8 cellular contexts compared by ENCODE assay signal in genomic region chr16:28821874-28822519, GRCh38. TPM values are rescaled to one million over a fixed set of nuclear protein-coding genes. Genes with fewer than 3 reads are reported as not detected.
A peak's percentile ranks its signal among the peaks of the same experiment; 100 is the strongest.
DNase-seq lines count a peak whose midpoint lies in the region; ATAC-seq and TF ChIP-seq lines count a peak whose summit lies in the region.

No MANE protein-coding gene starts in this region.

- TF ChIP-seq CTCF in SK-N-SH (IDR thresholded peaks at IDR 0.05): no peak
- no peak for TF ChIP-seq CTCF in activated CD8-positive, alpha-beta T cell treated with anti-CD3 and anti-CD28 coated beads for 36 hours (IDR thresholded peaks at IDR 0.05)

- no peak for TF ChIP-seq EP300 in SK-N-SH (IDR thresholded peaks at IDR 0.05; ENCODE audit: borderline replicate concordance in 1 of 2, low read depth in 1 of 2, low read length in 1 of 2)

- peaks cover 26% of the 10 kb centered on the region for H4K20me1 ChIP-seq in SK-N-SH (ENCODE audit: insufficient read depth)

- H3K27me3 ChIP-seq in SK-N-SH (ENCODE audit: insufficient read depth): no peaks in the 10 kb centered on the region
- no peaks in the 10 kb centered on the region for H3K27me3 ChIP-seq in iPS-18a (ENCODE audit: control insufficient read depth, insufficient read depth, low read length)
- no peaks in the 10 kb centered on the region for H3K27me3 ChIP-seq in stomach smooth muscle (ENCODE audit: control insufficient read depth in 1 of 2, insufficient read depth in 2 of 2, low read length in 2 of 2)

- DNase-seq in SK-N-SH (no peak), NCI-H128 (lab: John Stamatoyannopoulos, UW; ENCODE audit: unreplicated experiment) (no peak)
- DNase-seq in activated CD8-positive, alpha-beta T cell treated with anti-CD3 and anti-CD28 coated beads for 36 hours: no peak
- no peak for DNase-seq in central memory CD4-positive, alpha-beta T cell

- ATAC-seq in SK-N-SH treated with all-trans-retinoic acid at 6 μM for 48 hours (no peak), HG03097 (IDR thresholded peaks at IDR 0.05; ENCODE audit: low FRiP score, unreplicated experiment) (no peak)
- no peak for ATAC-seq in activated CD8-positive, alpha-beta T cell treated with anti-CD3 and anti-CD28 coated beads for 36 hours

- peak overlapping the region; percentile 80 for H3K4me3 Mint-ChIP-seq in activated CD8-positive, alpha-beta T cell treated with anti-CD3 and anti-CD28 coated beads for 36 hours

- H3K27me3 Mint-ChIP-seq in activated CD8-positive, alpha-beta T cell treated with anti-CD3 and anti-CD28 coated beads for 36 hours: no peaks in the 10 kb centered on the region

- H3K4me1 Mint-ChIP-seq in activated CD8-positive, alpha-beta T cell treated with anti-CD3 and anti-CD28 coated beads for 36 hours (ENCODE audit: low read depth): peaks cover 42% of the 10 kb centered on the region

- H3K4me2 ChIP-seq in SK-N-SH: peak overlapping the region; percentile 85

- H3K27ac ChIP-seq in SK-N-SH (ENCODE audit: low read depth in 2 of 2, low read length in 1 of 2) (peak overlapping the region; percentile 91 to 95; a peak in 3 of 4 replicates), iPS-18a (ENCODE audit: low read length) (peak overlapping the region; percentile 70), stomach smooth muscle (ENCODE audit: low read length) (peak overlapping the region; percentile 33)

- TF ChIP-seq RAD21 in SK-N-SH (IDR thresholded peaks at IDR 0.05; ENCODE audit: low read length): no peak

- CTCF ChIA-PET in SK-N-SH (lab: Yijun Ruan, JAX): interaction anchor here (1.1 to 2.7 kb wide), 4 partner anchors 9 to 152 kb away, joined by 3 to 12 read pairs (median 4); partner anchors contain the start of gene SH2B1
- CTCF ChIA-PET in activated CD8-positive, alpha-beta T cell treated with anti-CD3 and anti-CD28 coated beads for 36 hours (lab: Charles Lee): interaction anchor here (0.9 to 1.8 kb wide), 3 partner anchors 11 to 41 kb away, joined by 3 to 4 read pairs (median 4); partner anchors contain the start of gene TUFM

- peak overlapping the region; percentile 83 for H2AFZ ChIP-seq in SK-N-SH (ENCODE audit: low read depth)

- no peaks in the 10 kb centered on the region for H3K9me2 ChIP-seq in SK-N-SH

- H3K9me3 ChIP-seq in SK-N-SH (no peaks in the 10 kb centered on the region), iPS-18a (ENCODE audit: control insufficient read depth, low read depth, low read length) (no peaks in the 10 kb centered on the region), stomach smooth muscle (ENCODE audit: control insufficient read depth in 2 of 2, low read length in 2 of 2) (no peaks in the 10 kb centered on the region)

- H3K79me2 ChIP-seq in SK-N-SH (ENCODE audit: insufficient read depth): peaks cover 57% of the 10 kb centered on the region

- POLR2A ChIA-PET in SK-N-SH (lab: Yijun Ruan, JAX): interaction anchor here (0.7 to 3.8 kb wide), 9 partner anchors 10 to 1077 kb away, joined by 3 to 25 read pairs (median 4); partner anchors contain the start of genes NFATC2IP, SBK1, SEZ6L2 and SH2B1
- POLR2A ChIA-PET in activated CD8-positive, alpha-beta T cell treated with anti-CD3 and anti-CD28 coated beads for 36 hours (lab: Charles Lee): interaction anchor here (0.6 to 20.4 kb wide), 21 partner anchors 9 to 527 kb away, joined by 3 to 485 read pairs (median 4); partner anchors contain the start of genes ATP2A1, NFATC2IP, RABEP2 and SGF29

- H3F3A ChIP-seq in SK-N-SH (replicated peaks; ENCODE audit: insufficient read depth): peaks cover 5% of the 10 kb centered on the region

- peak overlapping the region; percentile 81 to 90 for H3K4me3 ChIP-seq in SK-N-SH (ENCODE audit: low read depth in 2 of 2, low read length in 1 of 2)
- H3K4me3 ChIP-seq in iPS-18a (ENCODE audit: low read length): peak overlapping the region; percentile 99
- peak overlapping the region; percentile 95 to 96 for H3K4me3 ChIP-seq in stomach smooth muscle (ENCODE audit: low read length in 2 of 2)

- H3K9ac ChIP-seq in SK-N-SH: peak overlapping the region; percentile 99
- peak overlapping the region; percentile 99 for H3K9ac ChIP-seq in iPS-18a (ENCODE audit: low read length)
- H3K9ac ChIP-seq in stomach smooth muscle (ENCODE audit: low read length in 2 of 2): peak overlapping the region; percentile 74 to 87

- intact Hi-C loops in activated CD8-positive, alpha-beta T cell treated with anti-CD3 and anti-CD28 coated beads for 36 hours (cut with micrococcal nuclease): loop anchor here (5.0 kb wide), 1 partner anchor 330 kb away; the partner anchor contains the start of genes APOBR and CLN3

- peak overlapping the region; percentile 88 for H3K27ac Mint-ChIP-seq in activated CD8-positive, alpha-beta T cell treated with anti-CD3 and anti-CD28 coated beads for 36 hours

- peaks cover 19 to 29% of the 10 kb centered on the region in 2 experiments for H3K36me3 ChIP-seq in SK-N-SH (replicated peaks in 1 of 2; ENCODE audit: control insufficient read depth in 1 of 2, insufficient read depth in 2 of 2, low read length in 1 of 2)
- H3K36me3 ChIP-seq in iPS-18a (ENCODE audit: control insufficient read depth, low read depth, low read length): peaks cover 24% of the 10 kb centered on the region
- peaks cover 8 to 10% of the 10 kb centered on the region in 2 donors for H3K36me3 ChIP-seq in stomach smooth muscle (ENCODE audit: control insufficient read depth in 2 of 2, insufficient read depth in 2 of 2, low read length in 2 of 2)

- WGBS in SK-N-SH (ENCODE audit: low lambda C conversion rate): 27% methylated on average over 13 of the region's 13 CpGs

- H3K36me3 Mint-ChIP-seq in activated CD8-positive, alpha-beta T cell treated with anti-CD3 and anti-CD28 coated beads for 36 hours (ENCODE audit: low read depth): peaks cover 54% of the 10 kb centered on the region

- H3K4me1 ChIP-seq in SK-N-SH (ENCODE audit: control insufficient read depth in 1 of 2, insufficient read depth in 2 of 2, low read depth in 1 of 2, low read length in 1 of 2): peaks cover 9 to 13% of the 10 kb centered on the region in 2 experiments; a peak in 3 of 4 replicates
- H3K4me1 ChIP-seq in iPS-18a (ENCODE audit: control insufficient read depth, low read depth, low read length): peaks cover 6% of the 10 kb centered on the region
- peaks cover 26% of the 10 kb centered on the region for H3K4me1 ChIP-seq in stomach smooth muscle (ENCODE audit: control insufficient read depth, insufficient read depth, low read length)

- H3K9me3 Mint-ChIP-seq in activated CD8-positive, alpha-beta T cell treated with anti-CD3 and anti-CD28 coated beads for 36 hours: no peaks in the 10 kb centered on the region

TF ChIP-seq in SK-N-SH, 30 proteins besides CTCF, POLR2A, EP300 and RAD21:
- TF ChIP-seq TAF1 (IDR thresholded peaks at IDR 0.05; ENCODE audit: borderline replicate concordance, low read depth, low read length) (no peak), USF2 (IDR thresholded peaks at IDR 0.05; ENCODE audit: borderline replicate concordance, low read depth, low read length) (no peak), TEAD4 (IDR thresholded peaks at IDR 0.05; ENCODE audit: borderline replicate concordance, insufficient read depth) (no peak), MEF2A (IDR thresholded peaks at IDR 0.05; ENCODE audit: borderline replicate concordance, low read depth) (no peak)

TF ChIP-seq in SK-N-SH treated with all-trans-retinoic acid at 6 μM for 48 hours, 23 proteins besides CTCF, POLR2A, EP300 and RAD21 (continues in another document):
- TF ChIP-seq CSRNP3 (CRISPR knock-in tag; IDR thresholded peaks at IDR 0.05) (no peak), POU6F1 (CRISPR knock-in tag; IDR thresholded peaks at IDR 0.05; ENCODE audit: borderline replicate concordance, low read depth) (no peak), PPARA (CRISPR knock-in tag; IDR thresholded peaks at IDR 0.05; ENCODE audit: borderline replicate concordance) (no peak)

RNA-seq across cellular contexts. Expression of gene ATXN2L, which starts 0.8 kb away (rescaled TPM):
- polyA plus RNA-seq in SK-N-SH (2012; rRNA removed): 21.5 and 39.2 TPM in 2 replicates
- 27.2 and 36.7 TPM in 2 replicates for polyA plus RNA-seq in SK-N-SH (2012; cell fraction: cytosol; rRNA removed)
- 135 and 234 TPM in 2 replicates for polyA plus RNA-seq in SK-N-SH (2012; cell fraction: nucleus; rRNA removed)
- total RNA-seq in activated CD8-positive, alpha-beta T cell treated with anti-CD3 and anti-CD28 coated beads for 36 hours: 100 to 1,000 TPM; 322 to 333 TPM

RNA-seq across cellular contexts. Expression of gene TUFM, which starts 24.2 kb away (rescaled TPM):
- 300 and 358 TPM in 2 replicates for polyA plus RNA-seq in SK-N-SH (2012; rRNA removed)
- polyA plus RNA-seq in SK-N-SH (2012; cell fraction: cytosol; rRNA removed): 181 and 259 TPM in 2 replicates
- 588 and 631 TPM in 2 replicates for polyA plus RNA-seq in SK-N-SH (2012; cell fraction: nucleus; rRNA removed)
- 100 to 1,000 TPM; 309 to 323 TPM for total RNA-seq in activated CD8-positive, alpha-beta T cell treated with anti-CD3 and anti-CD28 coated beads for 36 hours

RNA-seq across cellular contexts. Expression of gene SH2B1, which starts 41.6 kb away (rescaled TPM):
- 59.8 and 71.1 TPM in 2 replicates for polyA plus RNA-seq in SK-N-SH (2012; rRNA removed)
- 20.9 and 31.1 TPM in 2 replicates for polyA plus RNA-seq in SK-N-SH (2012; cell fraction: cytosol; rRNA removed)
- polyA plus RNA-seq in SK-N-SH (2012; cell fraction: nucleus; rRNA removed): 345 and 349 TPM in 2 replicates
- total RNA-seq in activated CD8-positive, alpha-beta T cell treated with anti-CD3 and anti-CD28 coated beads for 36 hours: 10 to 100 TPM; 31.2 to 31.5 TPM

RNA-seq across cellular contexts. Expression of gene ATP2A1, which starts 56.3 kb away (rescaled TPM):
- polyA plus RNA-seq in SK-N-SH (2012; rRNA removed): 3.0 and 3.3 TPM in 2 replicates
- 0.93 and 1.2 TPM in 2 replicates for polyA plus RNA-seq in SK-N-SH (2012; cell fraction: cytosol; rRNA removed)
- polyA plus RNA-seq in SK-N-SH (2012; cell fraction: nucleus; rRNA removed): 23.5 and 27.2 TPM in 2 replicates
- total RNA-seq in activated CD8-positive, alpha-beta T cell treated with anti-CD3 and anti-CD28 coated beads for 36 hours: 1 to 10 TPM; 2.1 to 2.5 TPM

Comparison
In these comparisons a context has a peak if more than half of its experiments do, and no peak if none do; other contexts are left out.
1. H3K27ac ChIP-seq: peak in every context shown above with its lines; median percentile 93 in SK-N-SH; 70 in iPS-18a; 33 in stomach smooth muscle.